ENCODE assay signal across 1 cellular context in the genomic region with DNA sequence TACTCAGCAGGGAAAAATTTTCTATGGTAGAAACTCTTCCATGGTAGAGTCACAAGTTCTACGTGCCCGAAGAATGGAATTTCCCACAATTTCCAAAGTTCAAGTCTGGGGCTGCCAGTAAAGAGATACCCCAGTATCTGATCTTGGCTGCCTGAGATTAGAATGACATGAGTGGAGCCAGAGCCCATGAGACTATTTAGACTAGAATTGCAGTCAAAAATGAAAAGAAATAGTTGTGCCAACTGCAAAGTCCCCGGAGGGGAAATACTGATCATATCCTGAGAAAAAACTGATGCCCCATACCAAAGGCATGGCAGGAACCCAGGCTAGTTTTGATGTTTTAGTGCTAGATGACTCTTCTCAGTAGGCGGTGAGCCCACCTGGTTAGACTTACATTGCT.
TF ChIP-seq lines count a peak whose summit lies in the region.

No MANE protein-coding gene starts in this region.

TF ChIP-seq in HepG2, 621 proteins besides CTCF, POLR2A, EP300 and RAD21:
- no peak for TF ChIP-seq REPIN1 (CRISPR knock-in tag; IDR thresholded peaks at IDR 0.05; ENCODE audit: borderline replicate concordance, low read depth)
